Comparison of ENCODE assay signal across 1 cellular context in the genomic region with DNA sequence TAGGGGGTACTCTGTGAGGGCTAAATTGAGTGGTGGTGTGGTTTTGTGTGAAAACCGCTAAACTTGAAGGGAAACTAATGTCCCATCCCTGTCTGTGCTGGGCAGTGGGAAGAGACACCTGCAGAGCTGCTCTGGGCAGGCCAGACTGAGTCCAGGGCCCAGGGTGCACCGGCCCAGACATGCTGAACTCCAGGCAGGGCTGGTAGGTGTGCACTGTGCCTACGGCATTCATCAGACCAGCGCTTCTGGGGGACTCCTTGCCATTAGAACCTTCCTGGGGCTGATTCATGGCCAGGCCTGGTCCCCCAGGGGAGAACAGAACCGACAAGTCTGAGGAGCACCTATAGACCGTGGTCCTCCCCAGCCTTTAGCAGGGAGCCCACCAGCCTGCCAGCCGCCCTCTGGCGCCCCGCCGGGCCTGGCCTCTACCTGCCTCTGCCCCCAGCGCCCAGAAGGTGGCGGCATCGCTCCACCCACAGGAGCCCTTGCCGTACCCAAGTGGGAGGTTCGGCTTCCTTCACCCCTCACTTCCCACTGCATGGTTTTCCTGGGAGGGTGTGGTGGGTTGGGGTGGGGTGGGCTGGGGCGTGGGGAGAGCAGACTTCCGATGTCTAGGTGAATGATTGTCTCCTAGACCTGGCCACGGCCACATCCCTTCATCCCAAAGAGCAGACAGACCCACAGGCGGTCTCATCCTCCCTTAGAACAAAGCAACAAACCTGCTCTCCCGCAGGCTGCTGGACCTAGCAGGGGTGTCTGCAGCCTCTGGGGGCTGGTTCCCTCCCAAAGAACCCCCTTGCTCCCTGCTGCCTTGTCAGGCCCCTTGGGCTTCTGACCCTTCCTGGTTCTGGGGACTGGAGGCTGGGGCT.
A peak's percentile ranks its signal among the peaks of the same experiment; 100 is the strongest.
TF ChIP-seq lines count a peak whose summit lies in the region.

No MANE protein-coding gene starts in this region.

TF ChIP-seq in HepG2, 621 proteins besides CTCF, POLR2A, EP300 and RAD21 (continued from another document):
- TF ChIP-seq, protein P1, sequence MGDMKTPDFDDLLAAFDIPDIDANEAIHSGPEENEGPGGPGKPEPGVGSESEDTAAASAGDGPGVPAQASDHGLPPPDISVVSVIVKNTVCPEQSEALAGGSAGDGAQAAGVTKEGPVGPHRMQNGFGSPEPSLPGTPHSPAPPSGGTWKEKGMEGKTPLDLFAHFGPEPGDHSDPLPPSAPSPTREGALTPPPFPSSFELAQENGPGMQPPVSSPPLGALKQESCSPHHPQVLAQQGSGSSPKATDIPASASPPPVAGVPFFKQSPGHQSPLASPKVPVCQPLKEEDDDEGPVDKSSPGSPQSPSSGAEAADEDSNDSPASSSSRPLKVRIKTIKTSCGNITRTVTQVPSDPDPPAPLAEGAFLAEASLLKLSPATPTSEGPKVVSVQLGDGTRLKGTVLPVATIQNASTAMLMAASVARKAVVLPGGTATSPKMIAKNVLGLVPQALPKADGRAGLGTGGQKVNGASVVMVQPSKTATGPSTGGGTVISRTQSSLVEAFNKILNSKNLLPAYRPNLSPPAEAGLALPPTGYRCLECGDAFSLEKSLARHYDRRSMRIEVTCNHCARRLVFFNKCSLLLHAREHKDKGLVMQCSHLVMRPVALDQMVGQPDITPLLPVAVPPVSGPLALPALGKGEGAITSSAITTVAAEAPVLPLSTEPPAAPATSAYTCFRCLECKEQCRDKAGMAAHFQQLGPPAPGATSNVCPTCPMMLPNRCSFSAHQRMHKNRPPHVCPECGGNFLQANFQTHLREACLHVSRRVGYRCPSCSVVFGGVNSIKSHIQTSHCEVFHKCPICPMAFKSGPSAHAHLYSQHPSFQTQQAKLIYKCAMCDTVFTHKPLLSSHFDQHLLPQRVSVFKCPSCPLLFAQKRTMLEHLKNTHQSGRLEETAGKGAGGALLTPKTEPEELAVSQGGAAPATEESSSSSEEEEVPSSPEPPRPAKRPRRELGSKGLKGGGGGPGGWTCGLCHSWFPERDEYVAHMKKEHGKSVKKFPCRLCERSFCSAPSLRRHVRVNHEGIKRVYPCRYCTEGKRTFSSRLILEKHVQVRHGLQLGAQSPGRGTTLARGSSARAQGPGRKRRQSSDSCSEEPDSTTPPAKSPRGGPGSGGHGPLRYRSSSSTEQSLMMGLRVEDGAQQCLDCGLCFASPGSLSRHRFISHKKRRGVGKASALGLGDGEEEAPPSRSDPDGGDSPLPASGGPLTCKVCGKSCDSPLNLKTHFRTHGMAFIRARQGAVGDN (CRISPR knock-in tag; IDR thresholded peaks at IDR 0.05) = peak; percentile 43; the same call in 1 of the 2 replicates
- TF ChIP-seq, protein P2, sequence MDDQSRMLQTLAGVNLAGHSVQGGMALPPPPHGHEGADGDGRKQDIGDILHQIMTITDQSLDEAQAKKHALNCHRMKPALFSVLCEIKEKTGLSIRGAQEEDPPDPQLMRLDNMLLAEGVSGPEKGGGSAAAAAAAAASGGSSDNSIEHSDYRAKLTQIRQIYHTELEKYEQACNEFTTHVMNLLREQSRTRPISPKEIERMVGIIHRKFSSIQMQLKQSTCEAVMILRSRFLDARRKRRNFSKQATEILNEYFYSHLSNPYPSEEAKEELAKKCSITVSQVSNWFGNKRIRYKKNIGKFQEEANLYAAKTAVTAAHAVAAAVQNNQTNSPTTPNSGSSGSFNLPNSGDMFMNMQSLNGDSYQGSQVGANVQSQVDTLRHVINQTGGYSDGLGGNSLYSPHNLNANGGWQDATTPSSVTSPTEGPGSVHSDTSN (CRISPR knock-in tag; IDR thresholded peaks at IDR 0.05; ENCODE audit: borderline replicate concordance) = no peak
- TF ChIP-seq STAG1 (CRISPR knock-in tag; IDR thresholded peaks at IDR 0.05) = peak; percentile 90
- TF ChIP-seq, protein P3, sequence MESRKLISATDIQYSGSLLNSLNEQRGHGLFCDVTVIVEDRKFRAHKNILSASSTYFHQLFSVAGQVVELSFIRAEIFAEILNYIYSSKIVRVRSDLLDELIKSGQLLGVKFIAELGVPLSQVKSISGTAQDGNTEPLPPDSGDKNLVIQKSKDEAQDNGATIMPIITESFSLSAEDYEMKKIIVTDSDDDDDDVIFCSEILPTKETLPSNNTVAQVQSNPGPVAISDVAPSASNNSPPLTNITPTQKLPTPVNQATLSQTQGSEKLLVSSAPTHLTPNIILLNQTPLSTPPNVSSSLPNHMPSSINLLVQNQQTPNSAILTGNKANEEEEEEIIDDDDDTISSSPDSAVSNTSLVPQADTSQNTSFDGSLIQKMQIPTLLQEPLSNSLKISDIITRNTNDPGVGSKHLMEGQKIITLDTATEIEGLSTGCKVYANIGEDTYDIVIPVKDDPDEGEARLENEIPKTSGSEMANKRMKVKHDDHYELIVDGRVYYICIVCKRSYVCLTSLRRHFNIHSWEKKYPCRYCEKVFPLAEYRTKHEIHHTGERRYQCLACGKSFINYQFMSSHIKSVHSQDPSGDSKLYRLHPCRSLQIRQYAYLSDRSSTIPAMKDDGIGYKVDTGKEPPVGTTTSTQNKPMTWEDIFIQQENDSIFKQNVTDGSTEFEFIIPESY (CRISPR knock-in tag; IDR thresholded peaks at IDR 0.05) = peak; percentile 98
- no peak for TF ChIP-seq NCOA2 (CRISPR knock-in tag; IDR thresholded peaks at IDR 0.05)
- peak; percentile 41; the same call in 1 of the 2 replicates for TF ChIP-seq GABPB1 (CRISPR knock-in tag; IDR thresholded peaks at IDR 0.05)
- TF ChIP-seq, protein P4, sequence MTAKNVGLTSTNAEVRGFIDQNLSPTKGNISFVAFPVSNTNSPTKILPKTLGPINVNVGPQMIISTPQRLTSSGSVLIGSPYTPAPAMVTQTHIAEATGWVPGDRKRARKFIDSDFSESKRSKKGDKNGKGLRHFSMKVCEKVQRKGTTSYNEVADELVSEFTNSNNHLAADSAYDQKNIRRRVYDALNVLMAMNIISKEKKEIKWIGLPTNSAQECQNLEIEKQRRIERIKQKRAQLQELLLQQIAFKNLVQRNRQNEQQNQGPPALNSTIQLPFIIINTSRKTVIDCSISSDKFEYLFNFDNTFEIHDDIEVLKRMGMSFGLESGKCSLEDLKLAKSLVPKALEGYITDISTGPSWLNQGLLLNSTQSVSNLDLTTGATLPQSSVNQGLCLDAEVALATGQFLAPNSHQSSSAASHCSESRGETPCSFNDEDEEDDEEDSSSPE (CRISPR knock-in tag; IDR thresholded peaks at IDR 0.05) = 0 out of 2 replicates have a peak, but pooled peaks have one; percentile 15
- TF ChIP-seq KDM2A (CRISPR knock-in tag; IDR thresholded peaks at IDR 0.05; ENCODE audit: borderline replicate concordance, low read depth) = peak; percentile 62; the same call in 1 of the 2 replicates
- TF ChIP-seq, protein P5, sequence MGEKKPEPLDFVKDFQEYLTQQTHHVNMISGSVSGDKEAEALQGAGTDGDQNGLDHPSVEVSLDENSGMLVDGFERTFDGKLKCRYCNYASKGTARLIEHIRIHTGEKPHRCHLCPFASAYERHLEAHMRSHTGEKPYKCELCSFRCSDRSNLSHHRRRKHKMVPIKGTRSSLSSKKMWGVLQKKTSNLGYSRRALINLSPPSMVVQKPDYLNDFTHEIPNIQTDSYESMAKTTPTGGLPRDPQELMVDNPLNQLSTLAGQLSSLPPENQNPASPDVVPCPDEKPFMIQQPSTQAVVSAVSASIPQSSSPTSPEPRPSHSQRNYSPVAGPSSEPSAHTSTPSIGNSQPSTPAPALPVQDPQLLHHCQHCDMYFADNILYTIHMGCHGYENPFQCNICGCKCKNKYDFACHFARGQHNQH (CRISPR knock-in tag; IDR thresholded peaks at IDR 0.05) = peak; percentile 37; the same call in 1 of the 2 replicates
- 0 out of 2 replicates have a peak, but pooled peaks have one; percentile 29 for TF ChIP-seq ZNF619 (CRISPR knock-in tag; IDR thresholded peaks at IDR 0.05)
- TF ChIP-seq, protein P6, sequence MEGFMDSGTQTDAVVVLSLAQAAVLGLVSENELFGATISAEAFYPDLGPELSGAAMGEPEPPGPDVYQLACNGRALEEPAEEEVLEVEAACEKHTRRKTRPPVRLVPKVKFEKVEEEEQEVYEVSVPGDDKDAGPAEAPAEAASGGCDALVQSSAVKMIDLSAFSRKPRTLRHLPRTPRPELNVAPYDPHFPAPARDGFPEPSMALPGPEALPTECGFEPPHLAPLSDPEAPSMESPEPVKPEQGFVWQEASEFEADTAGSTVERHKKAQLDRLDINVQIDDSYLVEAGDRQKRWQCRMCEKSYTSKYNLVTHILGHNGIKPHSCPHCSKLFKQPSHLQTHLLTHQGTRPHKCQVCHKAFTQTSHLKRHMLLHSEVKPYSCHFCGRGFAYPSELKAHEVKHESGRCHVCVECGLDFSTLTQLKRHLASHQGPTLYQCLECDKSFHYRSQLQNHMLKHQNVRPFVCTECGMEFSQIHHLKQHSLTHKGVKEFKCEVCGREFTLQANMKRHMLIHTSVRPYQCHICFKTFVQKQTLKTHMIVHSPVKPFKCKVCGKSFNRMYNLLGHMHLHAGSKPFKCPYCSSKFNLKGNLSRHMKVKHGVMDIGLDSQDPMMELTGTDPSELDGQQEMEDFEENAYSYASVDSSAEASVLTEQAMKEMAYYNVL (CRISPR knock-in tag; IDR thresholded peaks at IDR 0.05; ENCODE audit: borderline replicate concordance) = 0 out of 2 replicates have a peak, but pooled peaks have one; percentile 21
- no peak for TF ChIP-seq AGO1 (IDR thresholded peaks at IDR 0.05; ENCODE audit: low read depth, low read length, poor library complexity, severe bottlenecking)
- TF ChIP-seq ZBTB38 (CRISPR knock-in tag; IDR thresholded peaks at IDR 0.05) = 0 out of 2 replicates have a peak, but pooled peaks have one; percentile 32
- 0 out of 2 replicates have a peak, but pooled peaks have one; percentile 49 for TF ChIP-seq KDM3A (CRISPR knock-in tag; IDR thresholded peaks at IDR 0.05; ENCODE audit: low read depth)
- peak; percentile 16 for TF ChIP-seq RBM39 (IDR thresholded peaks at IDR 0.05; ENCODE audit: low read depth, low read length, poor library complexity, severe bottlenecking)
- TF ChIP-seq, protein P7, sequence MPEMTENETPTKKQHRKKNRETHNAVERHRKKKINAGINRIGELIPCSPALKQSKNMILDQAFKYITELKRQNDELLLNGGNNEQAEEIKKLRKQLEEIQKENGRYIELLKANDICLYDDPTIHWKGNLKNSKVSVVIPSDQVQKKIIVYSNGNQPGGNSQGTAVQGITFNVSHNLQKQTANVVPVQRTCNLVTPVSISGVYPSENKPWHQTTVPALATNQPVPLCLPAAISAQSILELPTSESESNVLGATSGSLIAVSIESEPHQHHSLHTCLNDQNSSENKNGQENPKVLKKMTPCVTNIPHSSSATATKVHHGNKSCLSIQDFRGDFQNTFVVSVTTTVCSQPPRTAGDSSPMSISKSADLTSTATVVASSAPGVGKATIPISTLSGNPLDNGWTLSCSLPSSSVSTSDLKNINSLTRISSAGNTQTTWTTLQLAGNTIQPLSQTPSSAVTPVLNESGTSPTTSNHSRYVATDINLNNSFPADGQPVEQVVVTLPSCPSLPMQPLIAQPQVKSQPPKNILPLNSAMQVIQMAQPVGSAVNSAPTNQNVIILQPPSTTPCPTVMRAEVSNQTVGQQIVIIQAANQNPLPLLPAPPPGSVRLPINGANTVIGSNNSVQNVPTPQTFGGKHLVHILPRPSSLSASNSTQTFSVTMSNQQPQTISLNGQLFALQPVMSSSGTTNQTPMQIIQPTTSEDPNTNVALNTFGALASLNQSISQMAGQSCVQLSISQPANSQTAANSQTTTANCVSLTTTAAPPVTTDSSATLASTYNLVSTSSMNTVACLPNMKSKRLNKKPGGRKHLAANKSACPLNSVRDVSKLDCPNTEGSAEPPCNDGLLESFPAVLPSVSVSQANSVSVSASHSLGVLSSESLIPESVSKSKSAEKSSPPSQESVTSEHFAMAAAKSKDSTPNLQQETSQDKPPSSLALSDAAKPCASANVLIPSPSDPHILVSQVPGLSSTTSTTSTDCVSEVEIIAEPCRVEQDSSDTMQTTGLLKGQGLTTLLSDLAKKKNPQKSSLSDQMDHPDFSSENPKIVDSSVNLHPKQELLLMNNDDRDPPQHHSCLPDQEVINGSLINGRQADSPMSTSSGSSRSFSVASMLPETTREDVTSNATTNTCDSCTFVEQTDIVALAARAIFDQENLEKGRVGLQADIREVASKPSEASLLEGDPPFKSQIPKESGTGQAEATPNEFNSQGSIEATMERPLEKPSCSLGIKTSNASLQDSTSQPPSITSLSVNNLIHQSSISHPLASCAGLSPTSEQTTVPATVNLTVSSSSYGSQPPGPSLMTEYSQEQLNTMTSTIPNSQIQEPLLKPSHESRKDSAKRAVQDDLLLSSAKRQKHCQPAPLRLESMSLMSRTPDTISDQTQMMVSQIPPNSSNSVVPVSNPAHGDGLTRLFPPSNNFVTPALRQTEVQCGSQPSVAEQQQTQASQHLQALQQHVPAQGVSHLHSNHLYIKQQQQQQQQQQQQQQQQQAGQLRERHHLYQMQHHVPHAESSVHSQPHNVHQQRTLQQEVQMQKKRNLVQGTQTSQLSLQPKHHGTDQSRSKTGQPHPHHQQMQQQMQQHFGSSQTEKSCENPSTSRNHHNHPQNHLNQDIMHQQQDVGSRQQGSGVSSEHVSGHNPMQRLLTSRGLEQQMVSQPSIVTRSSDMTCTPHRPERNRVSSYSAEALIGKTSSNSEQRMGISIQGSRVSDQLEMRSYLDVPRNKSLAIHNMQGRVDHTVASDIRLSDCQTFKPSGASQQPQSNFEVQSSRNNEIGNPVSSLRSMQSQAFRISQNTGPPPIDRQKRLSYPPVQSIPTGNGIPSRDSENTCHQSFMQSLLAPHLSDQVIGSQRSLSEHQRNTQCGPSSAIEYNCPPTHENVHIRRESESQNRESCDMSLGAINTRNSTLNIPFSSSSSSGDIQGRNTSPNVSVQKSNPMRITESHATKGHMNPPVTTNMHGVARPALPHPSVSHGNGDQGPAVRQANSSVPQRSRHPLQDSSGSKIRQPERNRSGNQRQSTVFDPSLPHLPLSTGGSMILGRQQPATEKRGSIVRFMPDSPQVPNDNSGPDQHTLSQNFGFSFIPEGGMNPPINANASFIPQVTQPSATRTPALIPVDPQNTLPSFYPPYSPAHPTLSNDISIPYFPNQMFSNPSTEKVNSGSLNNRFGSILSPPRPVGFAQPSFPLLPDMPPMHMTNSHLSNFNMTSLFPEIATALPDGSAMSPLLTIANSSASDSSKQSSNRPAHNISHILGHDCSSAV (CRISPR knock-in tag; IDR thresholded peaks at IDR 0.05; ENCODE audit: borderline replicate concordance) = no peak
